Comparison of ENCODE assay signal across 11 cellular contexts in genomic region chr22:35638408-35638807, GRCh38. TPM values are rescaled to one million over a fixed set of nuclear protein-coding genes. Genes with fewer than 3 reads are reported as not detected.
A peak's percentile ranks its signal among the peaks of the same experiment; 100 is the strongest.
DNase-seq lines count a peak whose midpoint lies in the region; ATAC-seq, FAIRE-seq and TF ChIP-seq lines count a peak whose summit lies in the region.
"Had no signal": no experiment of that assay in that cellular context is flagged by ENCODE, and none has a peak within 500 bp of the region (broad histone marks: within the 10 kb centered on the region; RNA-seq: fewer than 3 reads in every experiment).

No MANE protein-coding gene starts in this region.

- H3K4me3 ChIP-seq in AG09309 (ENCODE audit: control insufficient read depth, low read depth, low read length): no peak overlapping the region
- H3K4me3 ChIP-seq in astrocyte (ENCODE audit: insufficient read depth, low read depth, low read length): no peak overlapping the region
- no peak overlapping the region for H3K4me3 ChIP-seq in ovary

- no peaks in the 10 kb centered on the region for H3K9me3 ChIP-seq in astrocyte (ENCODE audit: insufficient read depth, low read depth, low read length)
- no peaks in the 10 kb centered on the region for H3K9me3 ChIP-seq in ovary

- no peaks in the 10 kb centered on the region for H3K79me2 ChIP-seq in astrocyte (ENCODE audit: insufficient read depth, low read length)

- H3K4me1 Mint-ChIP-seq in astrocyte (ENCODE audit: low read depth, unreplicated experiment): peaks cover 3% of the 10 kb centered on the region

- H3K4me2 ChIP-seq in astrocyte (ENCODE audit: low read length): no peak overlapping the region

- no peak overlapping the region for H3K4me3 Mint-ChIP-seq in astrocyte (ENCODE audit: unreplicated experiment)

- no peaks in the 10 kb centered on the region for H3K36me3 Mint-ChIP-seq in astrocyte (ENCODE audit: low read depth, unreplicated experiment)

- H3K4me1 ChIP-seq in astrocyte (ENCODE audit: insufficient read depth, low read length) (no peaks in the 10 kb centered on the region), ovary (ENCODE audit: insufficient read depth) (peaks cover 30% of the 10 kb centered on the region)

- DNase-seq in AG09309 (ENCODE audit: low read depth): peak; percentile 66
- DNase-seq in astrocyte (ENCODE audit: low read depth): peak; percentile 72
- peak; percentile 91 for DNase-seq in left cardiac atrium
- DNase-seq in ovary: peak; percentile 82 to 90 (median 86)
- no peak for DNase-seq in UCSD-AML1 (lab: John Stamatoyannopoulos, UW; ENCODE audit: unreplicated experiment)
- no peak for DNase-seq in HuH-7.5 (ENCODE audit: low spot score)
- no peak for DNase-seq in inferior parietal cortex (ENCODE audit: extremely low spot score)
- DNase-seq in COLO829 (ENCODE audit: low spot score): no peak
- DNase-seq: cortex of kidney, NCI-H774 had no signal

- H3K27ac Mint-ChIP-seq in astrocyte (ENCODE audit: unreplicated experiment): peak overlapping the region; percentile 14

- 4 to 10% (median 7%) methylated on average over 13 of the region's 13 CpGs for WGBS in ovary, 3 donors

- no peaks in the 10 kb centered on the region for H4K20me1 ChIP-seq in astrocyte (ENCODE audit: insufficient read depth, low read length)

- no peak for TF ChIP-seq CTCF in AG09309 (IDR thresholded peaks at IDR 0.05; ENCODE audit: control insufficient read depth, insufficient read depth, low read depth, low read length, missing control alignments)
- no peak for TF ChIP-seq CTCF in astrocyte (IDR thresholded peaks at IDR 0.05; ENCODE audit: insufficient read depth, low read depth, low read length)
- TF ChIP-seq CTCF in ovary (IDR thresholded peaks at IDR 0.05): no peak

- H3K9ac ChIP-seq in astrocyte (ENCODE audit: low read length): no peak overlapping the region

- H3K9me3 Mint-ChIP-seq in astrocyte (ENCODE audit: unreplicated experiment): peaks cover 3% of the 10 kb centered on the region

- H3K27me3 ChIP-seq in astrocyte (ENCODE audit: insufficient read depth, low read length): no peaks in the 10 kb centered on the region
- H3K27me3 ChIP-seq in ovary: no peaks in the 10 kb centered on the region

- no peak overlapping the region for H3K27ac ChIP-seq in astrocyte (ENCODE audit: low read depth, low read length)
- peak overlapping the region; percentile 39 to 79 for H3K27ac ChIP-seq in ovary
- H3K27ac ChIP-seq: C4-2B had no signal

- FAIRE-seq in astrocyte (lab: Jason Lieb, UNC): no peak

- TF ChIP-seq POLR2A in ovary (IDR thresholded peaks at IDR 0.05): no peak

- peak; percentile 95 for ATAC-seq in left cardiac atrium

- peak overlapping the region; percentile 65 for H2AFZ ChIP-seq in astrocyte (ENCODE audit: low read depth, low read length)

- intact Hi-C loops in left cardiac atrium (cut with DNase I) (no loop called here), ovary (cut with DNase I) (loop anchor here in 3 of 4 donors (5.0 to 10.0 kb wide), 3 partner anchors 96 to 196 kb away; no protein-coding TSS in a partner anchor)

- H3K27me3 Mint-ChIP-seq in astrocyte (ENCODE audit: low read depth, unreplicated experiment): peaks cover 9% of the 10 kb centered on the region

- H3K36me3 ChIP-seq in astrocyte (ENCODE audit: insufficient read depth, low read length) (no peaks in the 10 kb centered on the region), ovary (no peaks in the 10 kb centered on the region)

- peak; percentile 12 for TF ChIP-seq EP300 in ovary (IDR thresholded peaks at IDR 0.05)

RNA-seq across cellular contexts. Expression of gene APOL6, which starts 9.8 kb away (rescaled TPM):
- total RNA-seq in astrocyte (5.9 and 7.6 TPM in 2 replicates), left cardiac atrium (10 to 100 TPM; 20.6 to 23.0 TPM), ovary (10 to 100 TPM; 11.1 to 34.1 (median 21.4) TPM)
- 10 to 100 TPM; 12.6 to 18.6 TPM for polyA plus RNA-seq in ovary

RNA-seq across cellular contexts. Expression of gene MB, which starts 21.3 kb away (rescaled TPM):
- not detected in 2 replicates for total RNA-seq in astrocyte
- total RNA-seq in left cardiac atrium: 1,000 to 10,000 TPM; 7,141 to 7,312 TPM
- 1 to 10 TPM in 4 of 7 donors, not detected in 3; 1.3 to 3.0 (median 1.7) TPM for total RNA-seq in ovary
- 1 to 10 TPM; 1.7 to 2.6 TPM for polyA plus RNA-seq in ovary

Comparison
In these comparisons a context has a peak if more than half of its experiments do, and no peak if none do; other contexts are left out.
1. DNase-seq: peak in AG09309 (single experiment), astrocyte (single experiment), left cardiac atrium (single experiment) and ovary (5 of 5); none in UCSD-AML1 (single experiment), HuH-7.5 (single experiment), inferior parietal cortex (single experiment) and COLO829 (single experiment).
2. RNA of gene MB, which starts 21.3 kb away (total RNA-seq): 7,141 to 7,312 TPM in left cardiac atrium; 1.3 to 3.0 TPM in ovary and not detected in astrocyte; every median in the first group is over 1,000 times any median in the second.
3. intact Hi-C loops: an anchor here in ovary (5.0 to 10.0 kb wide); none called in left cardiac atrium.